Comparison of ENCODE assay signal across 7 cellular contexts in the genomic region with DNA sequence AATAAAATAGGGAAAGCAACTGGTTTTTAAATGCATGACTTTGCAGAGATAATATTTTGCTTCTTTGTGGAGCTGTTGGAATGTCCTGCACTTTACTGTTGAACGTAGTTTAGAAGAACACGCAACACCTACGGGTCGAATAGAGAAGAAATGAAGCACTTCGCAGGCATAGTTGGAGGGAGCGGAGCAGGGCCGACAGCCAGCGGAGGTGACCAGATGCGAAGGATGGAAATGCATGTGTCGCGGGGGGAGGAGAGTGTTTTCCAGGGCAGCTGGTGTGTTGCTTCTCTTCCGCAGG. TPM values are rescaled to one million over a fixed set of nuclear protein-coding genes. Genes with fewer than 3 reads are reported as not detected.
DNase-seq lines count a peak whose midpoint lies in the region; ATAC-seq, FAIRE-seq and TF ChIP-seq lines count a peak whose summit lies in the region.

No MANE protein-coding gene starts in this region.

- DNase-seq in NCI-H526 treated with DMSO at 0.1 percent for 48 hours (lab: John Stamatoyannopoulos, UW), result peak; percentile 85
- DNase-seq in HepG2 (ENCODE audit: low spot score), result no peak
- DNase-seq in superior temporal gyrus (ENCODE audit: extremely low spot score), result peak; percentile 40
- no peak for DNase-seq in OCI-M1 (lab: John Stamatoyannopoulos, UW)
- DNase-seq in iPS-NIHi11 (ENCODE audit: low spot score), result no peak

- H3K27me3 ChIP-seq in HepG2 (ENCODE audit: control insufficient read depth in 1 of 2, insufficient read depth in 2 of 2, low read length in 2 of 2), result peaks cover 0 to 3% of the 10 kb centered on the region in 2 experiments; a peak in 2 of 5 replicates

- ATAC-seq in GM18511 (IDR thresholded peaks at IDR 0.05; ENCODE audit: unreplicated experiment) (peak; percentile 1), HepG2 (no peak)

- H3K36me3 ChIP-seq in HepG2 (replicated peaks in 1 of 2; ENCODE audit: control insufficient read depth in 1 of 2, insufficient read depth in 2 of 2, low read length in 2 of 2), result peaks cover 0 to 9% of the 10 kb centered on the region in 2 experiments; a peak in 3 of 5 replicates

- WGBS in HepG2 (ENCODE audit: low lambda C conversion rate), result under 1% methylated on average over 12 of the region's 12 CpGs

- CTCF ChIA-PET in HepG2 (lab: Yijun Ruan, JAX; ENCODE audit: low intra/inter-chr PET ratio, low total read pairs), result interaction anchor here (1.0 to 1.8 kb wide), 3 partner anchors 72 to 139 kb away, joined by 3 to 5 read pairs (median 4); a partner anchor contains a TSS

- peaks cover 5% of the 10 kb centered on the region for H3K27me3 Mint-ChIP-seq in brain

- peak overlapping the region; percentile 96 for H3K27ac ChIP-seq in HepG2 (ENCODE audit: extremely low read length, insufficient read depth, low read length)

- no TSS peak for BruUV-seq in HepG2 (replicated peaks; lab: Mats Ljungman, UMichigan)

- H3K9ac ChIP-seq in HepG2 (ENCODE audit: insufficient read depth, low read depth, low read length), result peak overlapping the region; percentile 99

- peak overlapping the region; percentile 85 to 96 (median 94) for H3K4me3 Mint-ChIP-seq in brain

- TF ChIP-seq EP300 in HepG2 (IDR thresholded peaks at IDR 0.05; ENCODE audit: low read depth in 2 of 2, low read length in 2 of 2) (no peak), HepG2 (CRISPR knock-in tag; IDR thresholded peaks at IDR 0.05; ENCODE audit: borderline replicate concordance) (no peak)

- no peaks in the 10 kb centered on the region for H3K9me3 Mint-ChIP-seq in brain

- peaks cover 58% of the 10 kb centered on the region for H3K79me2 ChIP-seq in HepG2 (ENCODE audit: insufficient read depth, low read length)

- H3K27ac Mint-ChIP-seq in brain, result peak overlapping the region; percentile 51 to 93 (median 90)

- no peaks in the 10 kb centered on the region for H3K9me3 ChIP-seq in HepG2 (ENCODE audit: low read length)

- no peak for TF ChIP-seq POLR2A in HepG2 (IDR thresholded peaks at IDR 0.05; ENCODE audit: insufficient read depth in 1 of 2, low read depth in 2 of 2, low read length in 2 of 2)

- H4K20me1 ChIP-seq in HepG2 (ENCODE audit: insufficient read depth, low read length), result peaks cover 41% of the 10 kb centered on the region

- POLR2A ChIA-PET in HepG2 (lab: Yijun Ruan, JAX), result interaction anchor here (0.6 to 4.5 kb wide), 18 partner anchors 10 to 125 kb away, joined by 3 to 50 read pairs (median 10); a partner anchor contains a TSS

- no peak for FAIRE-seq in HepG2 (lab: Jason Lieb, UNC)

- no peak for TF ChIP-seq RAD21 in HepG2 (CRISPR knock-in tag; IDR thresholded peaks at IDR 0.05)

- no peak overlapping the region for H2AFZ ChIP-seq in HepG2 (ENCODE audit: low read length)

- TF ChIP-seq CTCF in brain (conservative IDR thresholded peaks at IDR 0.05) (peak in 1 of 2 experiments; percentile 5), HepG2 (CRISPR knock-in tag; IDR thresholded peaks at IDR 0.05) (no peak)

- H3K4me1 ChIP-seq in HepG2 (ENCODE audit: insufficient read depth, low read length), result peaks cover 49% of the 10 kb centered on the region

- H3K4me2 ChIP-seq in HepG2 (ENCODE audit: low read depth, low read length), result peak overlapping the region; percentile 92

- peak overlapping the region; percentile 58 to 90 (median 89) for H3K4me3 ChIP-seq in HepG2 (replicated peaks in 1 of 3; ENCODE audit: insufficient read depth in 1 of 3, low read depth in 2 of 3, low read length in 3 of 3)

- H3K36me3 Mint-ChIP-seq in brain, result peaks cover 31% of the 10 kb centered on the region

- intact Hi-C loops in HepG2 (cut with micrococcal nuclease; ENCODE audit: unreplicated experiment), result loop anchor here (2.0 kb wide), 1 partner anchor 72 kb away; a partner anchor contains a TSS

- in situ Hi-C loops in HepG2 (cut with HindIII; ENCODE audit: extremely low pct_ligation_motif_present, low pct_unique_long_range_greater_than_20kb), result no loop called here

- H3K4me1 Mint-ChIP-seq in brain, result peaks cover 57% of the 10 kb centered on the region

TF ChIP-seq in HepG2, 621 proteins besides CTCF, POLR2A, EP300 and RAD21 (continues in another document):
- TF ChIP-seq NCOA5 (CRISPR knock-in tag; IDR thresholded peaks at IDR 0.05) (no peak), SSRP1 (CRISPR knock-in tag; IDR thresholded peaks at IDR 0.05) (no peak), U2AF1 (optimal IDR thresholded peaks at IDR 0.05; ENCODE audit: low read depth, low read length) (no peak), PHF21A (CRISPR knock-in tag; IDR thresholded peaks at IDR 0.05) (no peak), TOPORS (CRISPR knock-in tag; IDR thresholded peaks at IDR 0.05) (0 out of 2 replicates have a peak, but pooled peaks have one; percentile 2), KAT7 (CRISPR knock-in tag; IDR thresholded peaks at IDR 0.05; ENCODE audit: borderline replicate concordance) (no peak; the same call in 1 of the 2 replicates)
- TF ChIP-seq, protein P1, sequence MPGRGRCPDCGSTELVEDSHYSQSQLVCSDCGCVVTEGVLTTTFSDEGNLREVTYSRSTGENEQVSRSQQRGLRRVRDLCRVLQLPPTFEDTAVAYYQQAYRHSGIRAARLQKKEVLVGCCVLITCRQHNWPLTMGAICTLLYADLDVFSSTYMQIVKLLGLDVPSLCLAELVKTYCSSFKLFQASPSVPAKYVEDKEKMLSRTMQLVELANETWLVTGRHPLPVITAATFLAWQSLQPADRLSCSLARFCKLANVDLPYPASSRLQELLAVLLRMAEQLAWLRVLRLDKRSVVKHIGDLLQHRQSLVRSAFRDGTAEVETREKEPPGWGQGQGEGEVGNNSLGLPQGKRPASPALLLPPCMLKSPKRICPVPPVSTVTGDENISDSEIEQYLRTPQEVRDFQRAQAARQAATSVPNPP (CRISPR knock-in tag; IDR thresholded peaks at IDR 0.05), result 0 out of 2 replicates have a peak, but pooled peaks have one; percentile 15
- TF ChIP-seq, protein P2, sequence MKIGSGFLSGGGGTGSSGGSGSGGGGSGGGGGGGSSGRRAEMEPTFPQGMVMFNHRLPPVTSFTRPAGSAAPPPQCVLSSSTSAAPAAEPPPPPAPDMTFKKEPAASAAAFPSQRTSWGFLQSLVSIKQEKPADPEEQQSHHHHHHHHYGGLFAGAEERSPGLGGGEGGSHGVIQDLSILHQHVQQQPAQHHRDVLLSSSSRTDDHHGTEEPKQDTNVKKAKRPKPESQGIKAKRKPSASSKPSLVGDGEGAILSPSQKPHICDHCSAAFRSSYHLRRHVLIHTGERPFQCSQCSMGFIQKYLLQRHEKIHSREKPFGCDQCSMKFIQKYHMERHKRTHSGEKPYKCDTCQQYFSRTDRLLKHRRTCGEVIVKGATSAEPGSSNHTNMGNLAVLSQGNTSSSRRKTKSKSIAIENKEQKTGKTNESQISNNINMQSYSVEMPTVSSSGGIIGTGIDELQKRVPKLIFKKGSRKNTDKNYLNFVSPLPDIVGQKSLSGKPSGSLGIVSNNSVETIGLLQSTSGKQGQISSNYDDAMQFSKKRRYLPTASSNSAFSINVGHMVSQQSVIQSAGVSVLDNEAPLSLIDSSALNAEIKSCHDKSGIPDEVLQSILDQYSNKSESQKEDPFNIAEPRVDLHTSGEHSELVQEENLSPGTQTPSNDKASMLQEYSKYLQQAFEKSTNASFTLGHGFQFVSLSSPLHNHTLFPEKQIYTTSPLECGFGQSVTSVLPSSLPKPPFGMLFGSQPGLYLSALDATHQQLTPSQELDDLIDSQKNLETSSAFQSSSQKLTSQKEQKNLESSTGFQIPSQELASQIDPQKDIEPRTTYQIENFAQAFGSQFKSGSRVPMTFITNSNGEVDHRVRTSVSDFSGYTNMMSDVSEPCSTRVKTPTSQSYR (CRISPR knock-in tag; IDR thresholded peaks at IDR 0.05; ENCODE audit: borderline replicate concordance), result no peak
- TF ChIP-seq, protein P3, sequence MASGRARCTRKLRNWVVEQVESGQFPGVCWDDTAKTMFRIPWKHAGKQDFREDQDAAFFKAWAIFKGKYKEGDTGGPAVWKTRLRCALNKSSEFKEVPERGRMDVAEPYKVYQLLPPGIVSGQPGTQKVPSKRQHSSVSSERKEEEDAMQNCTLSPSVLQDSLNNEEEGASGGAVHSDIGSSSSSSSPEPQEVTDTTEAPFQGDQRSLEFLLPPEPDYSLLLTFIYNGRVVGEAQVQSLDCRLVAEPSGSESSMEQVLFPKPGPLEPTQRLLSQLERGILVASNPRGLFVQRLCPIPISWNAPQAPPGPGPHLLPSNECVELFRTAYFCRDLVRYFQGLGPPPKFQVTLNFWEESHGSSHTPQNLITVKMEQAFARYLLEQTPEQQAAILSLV (CRISPR knock-in tag; IDR thresholded peaks at IDR 0.05; ENCODE audit: borderline replicate concordance), result no peak

RNA-seq across cellular contexts. Expression of a gene that starts 0.8 kb away (rescaled TPM):
- 139 TPM for polyA plus RNA-seq in brain (ENCODE audit: insufficient read depth, low read depth, low replicate concordance)
- total RNA-seq in HepG2 (2016; rRNA removed; fragmentation: Illumina TruSeq; extraction: Trizol), result 34.3 and 49.8 TPM in 2 replicates
- total RNA-seq in HepG2 (2016; cell fraction: cytosol; rRNA removed; fragmentation: Illumina TruSeq; extraction: Trizol; ENCODE audit: low read depth), result 13.2 and 14.7 TPM in 2 replicates
- total RNA-seq in HepG2 (2016; cell fraction: insoluble cytoplasmic fraction; rRNA removed; fragmentation: Illumina TruSeq; extraction: Trizol), result 35.7 and 49.1 TPM in 2 replicates
- 37.6 and 38.8 TPM in 2 replicates for total RNA-seq in HepG2 (2016; cell fraction: membrane; rRNA removed; fragmentation: Illumina TruSeq; extraction: Trizol)
- 24.5 and 24.7 TPM in 2 replicates for total RNA-seq in HepG2 (2016; cell fraction: nucleus; rRNA removed; fragmentation: Illumina TruSeq; extraction: Trizol)
- 25.7 and 26.6 TPM in 2 replicates for polyA plus RNA-seq in HepG2 (2011; rRNA removed)
- polyA plus RNA-seq in HepG2 (2011; cell fraction: cytosol; rRNA removed), result 16.9 and 25.6 TPM in 2 replicates
- polyA plus RNA-seq in HepG2 (2011; cell fraction: nucleus; rRNA removed), result 11.7 and 17.0 TPM in 2 replicates
- polyA plus RNA-seq in HepG2 (2012), result 34.2 and 46.3 TPM in 2 replicates
- polyA plus RNA-seq in HepG2 (2016; cell fraction: cytosol; fragmentation: Illumina TruSeq; extraction: Trizol; ENCODE audit: low read depth), result 13.2 and 15.5 TPM in 2 replicates
- polyA plus RNA-seq in HepG2 (2016; cell fraction: insoluble cytoplasmic fraction; fragmentation: Illumina TruSeq; extraction: Trizol; ENCODE audit: low read depth), result 44.3 and 47.4 TPM in 2 replicates
- polyA plus RNA-seq in HepG2 (2016; cell fraction: membrane; fragmentation: Illumina TruSeq; extraction: Trizol; ENCODE audit: low read depth), result 25.6 and 28.0 TPM in 2 replicates
- 30.5 and 35.3 TPM in 2 replicates for polyA plus RNA-seq in HepG2 (2016; cell fraction: nucleus; fragmentation: Illumina TruSeq; extraction: Trizol; ENCODE audit: insufficient read depth, low read depth)
- polyA minus RNA-seq in HepG2 (2011; rRNA and poly(A)+ RNA removed; ENCODE audit: low replicate concordance), result 14.6 and 15.2 TPM in 2 replicates
- 18.9 and 25.7 TPM in 2 replicates for polyA minus RNA-seq in HepG2 (2011; cell fraction: cytosol; rRNA and poly(A)+ RNA removed)
- 26.3 and 34.8 TPM in 2 replicates for polyA minus RNA-seq in HepG2 (2011; cell fraction: nucleus; rRNA and poly(A)+ RNA removed)

Comparison
In these comparisons a context has a peak if more than half of its experiments do, and no peak if none do; other contexts are left out.
1. DNase-seq: peak in NCI-H526 treated with DMSO at 0.1 percent for 48 hours (single experiment) and superior temporal gyrus (single experiment); none in HepG2 (single experiment), OCI-M1 (single experiment) and iPS-NIHi11 (single experiment).